ENCODE assay signal across 8 cellular contexts in genomic region chr6:73579851-73580246, GRCh38. TPM values are rescaled to one million over a fixed set of nuclear protein-coding genes. Genes with fewer than 3 reads are reported as not detected.
A peak's percentile ranks its signal among the peaks of the same experiment; 100 is the strongest.
DNase-seq lines count a peak whose midpoint lies in the region; ATAC-seq and TF ChIP-seq lines count a peak whose summit lies in the region.

No MANE protein-coding gene starts in this region.

- peak overlapping the region; percentile 77 for H3K4me3 Mint-ChIP-seq in activated T-cell treated with anti-CD3 and anti-CD28 coated beads, Interleukin-2, amount 50 U/mL, for 4 hours
- H3K4me3 Mint-ChIP-seq in activated T-cell treated with anti-CD3 and anti-CD28 coated beads, Interleukin-2, amount 50 U/mL, for 72 hours = peak overlapping the region; percentile 73 to 76
- H3K4me3 Mint-ChIP-seq in osteocyte (ENCODE audit: unreplicated experiment) = peak overlapping the region; percentile 70

- TF ChIP-seq CTCF in HL-60 (IDR thresholded peaks at IDR 0.05; ENCODE audit: insufficient read depth, low read length) (no peak), osteocyte (IDR thresholded peaks at IDR 0.05) (no peak)

- H3K27ac Mint-ChIP-seq in activated T-cell treated with anti-CD3 and anti-CD28 coated beads, Interleukin-2, amount 50 U/mL, for 72 hours = peak overlapping the region; percentile 94
- peak overlapping the region; percentile 98 for H3K27ac Mint-ChIP-seq in osteocyte (ENCODE audit: unreplicated experiment)

- ATAC-seq in activated T-cell treated with anti-CD3 and anti-CD28 coated beads, Interleukin-2, amount 50 U/mL, for 4 hours = peak in 1 of 2 donors; percentile 8
- peak in 1 of 2 donors; percentile 2 for ATAC-seq in activated T-cell treated with anti-CD3 and anti-CD28 coated beads, Interleukin-2, amount 50 U/mL, for 72 hours (replicated peaks in 1 of 2)

- DNase-seq in activated T-cell treated with anti-CD3 and anti-CD28 coated beads, Interleukin-2, amount 50 U/mL, for 4 hours = no peak
- no peak for DNase-seq in activated T-cell treated with anti-CD3 and anti-CD28 coated beads for 4 hours
- DNase-seq in HL-60 (ENCODE audit: low read depth in 1 of 2, low spot score in 1 of 2) = peak in 1 of 2 experiments; percentile 26
- no peak for DNase-seq in activated T-cell treated with anti-CD3 and anti-CD28 coated beads, Interleukin-2, amount 50 U/mL, for 72 hours
- DNase-seq in globus pallidus (ENCODE audit: low spot score) = peak; percentile 54
- no peak for DNase-seq in osteocyte (ENCODE audit: extremely low spot score, unreplicated experiment)
- no peak for DNase-seq in NCI-H1417 treated with DMSO at 0.1 percent for 48 hours (lab: John Stamatoyannopoulos, UW)
- DNase-seq in NCI-H128 (lab: John Stamatoyannopoulos, UW; ENCODE audit: unreplicated experiment) = no peak

- H3K9me3 Mint-ChIP-seq in activated T-cell treated with anti-CD3 and anti-CD28 coated beads, Interleukin-2, amount 50 U/mL, for 4 hours = peaks cover 3% of the 10 kb centered on the region
- H3K9me3 Mint-ChIP-seq in activated T-cell treated with anti-CD3 and anti-CD28 coated beads, Interleukin-2, amount 50 U/mL, for 72 hours = peaks cover 2 to 5% of the 10 kb centered on the region in 2 donors
- H3K9me3 Mint-ChIP-seq in osteocyte (ENCODE audit: unreplicated experiment) = no peaks in the 10 kb centered on the region

- H3K27ac ChIP-seq in HL-60 (replicated peaks) = peak overlapping the region; percentile 71

- H3K4me3 ChIP-seq in HL-60 (replicated peaks; ENCODE audit: insufficient read depth, low read length) = no peak overlapping the region

- H3K36me3 Mint-ChIP-seq in activated T-cell treated with anti-CD3 and anti-CD28 coated beads, Interleukin-2, amount 50 U/mL, for 4 hours (ENCODE audit: insufficient read depth) = peaks cover 2% of the 10 kb centered on the region
- H3K36me3 Mint-ChIP-seq in activated T-cell treated with anti-CD3 and anti-CD28 coated beads, Interleukin-2, amount 50 U/mL, for 72 hours (ENCODE audit: insufficient read depth in 2 of 2) = peaks cover 3 to 10% of the 10 kb centered on the region in 2 donors
- no peaks in the 10 kb centered on the region for H3K36me3 Mint-ChIP-seq in osteocyte (ENCODE audit: unreplicated experiment)

- H3K4me1 Mint-ChIP-seq in activated T-cell treated with anti-CD3 and anti-CD28 coated beads, Interleukin-2, amount 50 U/mL, for 4 hours (ENCODE audit: low read depth) = peaks cover 14% of the 10 kb centered on the region
- H3K4me1 Mint-ChIP-seq in activated T-cell treated with anti-CD3 and anti-CD28 coated beads, Interleukin-2, amount 50 U/mL, for 72 hours (ENCODE audit: low read depth) = peaks cover 23% of the 10 kb centered on the region
- H3K4me1 Mint-ChIP-seq in osteocyte (ENCODE audit: unreplicated experiment) = peaks cover 39% of the 10 kb centered on the region

- H3K27me3 ChIP-seq in HL-60 (ENCODE audit: insufficient read depth, poor library complexity, severe bottlenecking) = no peaks in the 10 kb centered on the region

- no peaks in the 10 kb centered on the region for H3K27me3 Mint-ChIP-seq in activated T-cell treated with anti-CD3 and anti-CD28 coated beads, Interleukin-2, amount 50 U/mL, for 4 hours (ENCODE audit: low read depth)
- H3K27me3 Mint-ChIP-seq in activated T-cell treated with anti-CD3 and anti-CD28 coated beads, Interleukin-2, amount 50 U/mL, for 72 hours (ENCODE audit: low read depth) = no peaks in the 10 kb centered on the region
- H3K27me3 Mint-ChIP-seq in osteocyte (ENCODE audit: unreplicated experiment) = no peaks in the 10 kb centered on the region

RNA-seq across cellular contexts. Expression of gene EEF1A1, which starts 59.0 kb away (rescaled TPM):
- total RNA-seq in activated T-cell treated with anti-CD3 and anti-CD28 coated beads, Interleukin-2, amount 50 U/mL, for 4 hours = over 10,000 TPM; 10,240 to 10,910 (median 10,363) TPM
- over 10,000 TPM; 15,536 to 16,076 TPM for total RNA-seq in activated T-cell treated with anti-CD3 and anti-CD28 coated beads, Interleukin-2, amount 50 U/mL, for 72 hours
- total RNA-seq in osteocyte = 10,441 and 10,582 TPM in 2 replicates
